ENCODE assay signal across 27 cellular contexts in genomic region chr4:74455361-74456055, GRCh38. TPM values are rescaled to one million over a fixed set of nuclear protein-coding genes. Genes with fewer than 3 reads are reported as not detected.
"Had no signal": no experiment of that assay in that cellular context is flagged by ENCODE, and none has a peak within 500 bp of the region (broad histone marks: within the 10 kb centered on the region; RNA-seq: fewer than 3 reads in every experiment).

No MANE protein-coding gene starts in this region.

- H3K27ac ChIP-seq: colonic mucosa, esophagus squamous epithelium, heart right ventricle, spleen, testis, tibial nerve, upper lobe of right lung, vagina had no signal

- H3K9me3 ChIP-seq: colonic mucosa, esophagus squamous epithelium, mucosa of descending colon, testis, upper lobe of right lung, vagina had no signal

- H3K4me1 Mint-ChIP-seq: endodermal cell; natural killer cell; stimulated activated naive CD8-positive, alpha-beta T cell treated with anti-CD3 and anti-CD28 coated beads, Interleukin-15, amount 100 ng/mL, for 72 hours had no signal

- FAIRE-seq: frontal cortex, islet of Langerhans had no signal

- DNase-seq: colonic mucosa; dermis blood vessel endothelial cell; effector CD4-positive, alpha-beta T cell; endodermal cell; esophagus squamous epithelium; heart right ventricle; hypothalamus; mucosa of descending colon; natural killer cell; posterior cingulate gyrus; spleen; stimulated activated CD4-positive, alpha-beta T cell treated with anti-CD3 and anti-CD28 coated beads, Interleukin-15, amount 100 ng/mL, for 24 hours; stimulated activated CD4-positive, alpha-beta T cell treated with anti-CD3 and anti-CD28 coated beads, Interleukin-1b, Interleukin-23, amount 100 ng/mL, for 48 hours; stimulated activated CD4-positive, alpha-beta T cell treated with anti-CD3 and anti-CD28 coated beads, Interleukin-4, amount 100 ng/mL, for 4 hours; stimulated activated naive B cell treated with anti-CD40 and anti-IgM and Interleukin-4, amounts not matched to agents 10 μg/mL and 1 μg/mL and 100 μg/mL, for 72 hours; stimulated activated naive CD8-positive, alpha-beta T cell treated with anti-CD3 and anti-CD28 coated beads, Interleukin-15, amount 100 ng/mL, for 72 hours; testis; upper lobe of right lung had no signal

- H3K4me1 ChIP-seq: colonic mucosa, esophagus squamous epithelium, spleen, testis, tibial nerve, upper lobe of right lung, vagina had no signal

- H3K27ac Mint-ChIP-seq: endodermal cell; natural killer cell; stimulated activated naive B cell treated with anti-CD40 and anti-IgM and Interleukin-4, amounts not matched to agents 10 μg/mL and 1 μg/mL and 100 μg/mL, for 72 hours; stimulated activated naive CD8-positive, alpha-beta T cell treated with anti-CD3 and anti-CD28 coated beads, Interleukin-15, amount 100 ng/mL, for 72 hours had no signal

- H3K9me3 Mint-ChIP-seq: endodermal cell, natural killer cell had no signal

- H3K36me3 ChIP-seq: colonic mucosa, heart right ventricle, spleen, tibial nerve, upper lobe of right lung, vagina had no signal

- H3K4me3 Mint-ChIP-seq: endodermal cell; natural killer cell; neural crest cell; stimulated activated naive B cell treated with anti-CD40 and anti-IgM and Interleukin-4, amounts not matched to agents 10 μg/mL and 1 μg/mL and 100 μg/mL, for 72 hours; stimulated activated naive CD8-positive, alpha-beta T cell treated with anti-CD3 and anti-CD28 coated beads, Interleukin-15, amount 100 ng/mL, for 72 hours had no signal

- ATAC-seq: left lobe of liver; natural killer cell; sciatic nerve; stimulated activated naive B cell treated with anti-CD40 and anti-IgM and Interleukin-4, amounts not matched to agents 10 μg/mL and 1 μg/mL and 100 μg/mL, for 72 hours; stimulated activated naive CD8-positive, alpha-beta T cell treated with anti-CD3 and anti-CD28 coated beads, Interleukin-15, amount 100 ng/mL, for 72 hours; upper lobe of right lung had no signal

- H3K4me3 ChIP-seq: colonic mucosa, esophagus squamous epithelium, heart right ventricle, mucosa of descending colon, spleen, testis, tibial nerve, upper lobe of right lung, vagina had no signal

- H3K27me3 ChIP-seq: colonic mucosa, esophagus squamous epithelium, heart right ventricle, spleen, testis, tibial nerve, upper lobe of right lung, vagina had no signal

RNA-seq across cellular contexts. Expression of gene AREG, which starts 10.6 kb away (rescaled TPM):
- total RNA-seq: frontal cortex, myocyte, neural crest cell, skeletal muscle tissue had no signal
